In the genomic region with DNA sequence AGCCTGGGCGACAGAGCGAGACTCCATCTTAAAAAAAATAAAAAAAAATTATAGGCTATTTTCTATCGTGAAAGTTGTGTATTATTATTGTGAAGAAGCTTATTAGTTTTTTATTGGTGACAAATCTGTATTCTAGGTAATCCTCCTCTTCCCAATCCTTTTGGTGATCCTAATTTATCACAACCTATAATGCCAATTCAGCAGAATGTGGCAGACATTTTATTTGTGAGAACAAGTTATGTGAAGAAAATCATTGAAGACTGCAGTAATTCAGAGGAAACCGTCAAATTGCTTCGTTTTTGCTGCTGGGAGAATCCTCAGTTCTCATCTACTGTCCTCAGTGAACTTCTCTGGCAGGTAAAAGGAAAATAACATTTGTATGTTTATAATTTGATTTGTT, we compare ENCODE assay signal across 30 cellular contexts.
"Had no signal": no experiment of that assay in that cellular context is flagged by ENCODE, and none has a peak within 500 bp of the region (broad histone marks: within the 10 kb centered on the region; RNA-seq: fewer than 3 reads in every experiment).

No MANE protein-coding gene starts in this region.

- H3K4me3 ChIP-seq: neural progenitor cell, ovary, psoas muscle, skin epidermis, smooth muscle cell, spleen, stomach, thoracic aorta, thyroid gland, tibial nerve, upper lobe of left lung, vagina had no signal

- H3K9me3 ChIP-seq: ovary, psoas muscle, spleen, stomach, thoracic aorta, thyroid gland, tibial nerve, upper lobe of left lung, vagina had no signal

- H3K27me3 ChIP-seq: neural progenitor cell, ovary, spleen, stomach, thyroid gland, tibial nerve, upper lobe of left lung, vagina had no signal

- H3K4me1 ChIP-seq: neural progenitor cell, parathyroid adenoma, psoas muscle, spleen, stomach, thyroid gland, tibial nerve, upper lobe of left lung, vagina had no signal

- H3K27me3 Mint-ChIP-seq: progenitor cell of endocrine pancreas; stimulated activated naive B cell treated with anti-CD40 and anti-IgM and Interleukin-4, amounts not matched to agents 10 μg/mL and 1 μg/mL and 100 μg/mL, for 72 hours; stimulated activated naive CD8-positive, alpha-beta T cell treated with anti-CD3 and anti-CD28 coated beads, Interleukin-15, Interleukin-2, amounts not matched to agents 100 ng/mL and 50 ng/mL, for 24 hours had no signal

- H3K4me1 Mint-ChIP-seq: nephron, neural progenitor cell had no signal

- FAIRE-seq: urothelium cell line had no signal

- H3K79me2 ChIP-seq: parathyroid adenoma had no signal

- H3K4me2 ChIP-seq: neural progenitor cell, smooth muscle cell had no signal

- ATAC-seq: natural killer cell; psoas muscle; right cardiac atrium; sciatic nerve; stimulated activated naive B cell treated with anti-CD40 and anti-IgM and Interleukin-4, amounts not matched to agents 10 μg/mL and 1 μg/mL and 100 μg/mL, for 72 hours had no signal

- H3K36me3 ChIP-seq: ovary had no signal

- H2AFZ ChIP-seq: neural progenitor cell, parathyroid adenoma had no signal

- H3K9ac ChIP-seq: neural progenitor cell, parathyroid adenoma had no signal

- H3K27ac ChIP-seq: neural progenitor cell, parathyroid adenoma, psoas muscle, skin epidermis, spleen, stomach, thoracic aorta, thyroid gland, tibial nerve, upper lobe of left lung, vagina had no signal

- H3K4me3 Mint-ChIP-seq: natural killer cell; nephron; neural progenitor cell; stimulated activated naive B cell treated with anti-CD40 and anti-IgM and Interleukin-4, amounts not matched to agents 10 μg/mL and 1 μg/mL and 100 μg/mL, for 72 hours; stimulated activated naive CD8-positive, alpha-beta T cell treated with anti-CD3 and anti-CD28 coated beads, Interleukin-15, Interleukin-2, amounts not matched to agents 100 ng/mL and 50 ng/mL, for 24 hours had no signal

- DNase-seq: natural killer cell; occipital lobe; ovary; posterior cingulate gyrus; psoas muscle; right cardiac atrium; spleen; stimulated activated CD4-positive, alpha-beta T cell treated with anti-CD3 and anti-CD28 coated beads, Interleukin-12 subunit alpha, Interleukin-12 subunit beta, amount 100 ng/mL, for 4 hours; stimulated activated CD4-positive, alpha-beta T cell treated with anti-CD3 and anti-CD28 coated beads, Interleukin-1b, Interleukin-23, amount 100 ng/mL, for 48 hours; stimulated activated CD4-positive, alpha-beta T cell treated with anti-CD3 and anti-CD28 coated beads, Interleukin-4, amount 100 ng/mL, for 1 hour; stimulated activated CD4-positive, alpha-beta T cell treated with anti-CD3 and anti-CD28 coated beads, Interleukin-4, amount 100 ng/mL, for 4 hours; stimulated activated CD8-positive, alpha-beta memory T cell treated with anti-CD3 and anti-CD28 coated beads, Interleukin-4, amount 100 ng/mL, for 48 hours; stimulated activated naive B cell treated with anti-CD40 and anti-IgM and Interleukin-4, amounts not matched to agents 10 μg/mL and 1 μg/mL and 100 μg/mL, for 72 hours; stimulated activated naive CD4-positive, alpha-beta T cell treated with Interleukin-2 at 50 U/mL for 16 hours; stomach; thyroid gland; trophoblast cell; upper lobe of left lung had no signal

- H3K9me3 Mint-ChIP-seq: natural killer cell; neural progenitor cell; stimulated activated naive B cell treated with anti-CD40 and anti-IgM and Interleukin-4, amounts not matched to agents 10 μg/mL and 1 μg/mL and 100 μg/mL, for 72 hours; stimulated activated naive CD8-positive, alpha-beta T cell treated with anti-CD3 and anti-CD28 coated beads, Interleukin-15, Interleukin-2, amounts not matched to agents 100 ng/mL and 50 ng/mL, for 24 hours had no signal

- H3K27ac Mint-ChIP-seq: natural killer cell; nephron; neural progenitor cell; progenitor cell of endocrine pancreas; stimulated activated naive B cell treated with anti-CD40 and anti-IgM and Interleukin-4, amounts not matched to agents 10 μg/mL and 1 μg/mL and 100 μg/mL, for 72 hours; stimulated activated naive CD8-positive, alpha-beta T cell treated with anti-CD3 and anti-CD28 coated beads, Interleukin-15, Interleukin-2, amounts not matched to agents 100 ng/mL and 50 ng/mL, for 24 hours had no signal
